ENCODE assay signal across 16 cellular contexts in genomic region chr14:82403972-82404371, GRCh38.
"Had no signal": no experiment of that assay in that cellular context is flagged by ENCODE, and none has a peak within 500 bp of the region (broad histone marks: within the 10 kb centered on the region; RNA-seq: fewer than 3 reads in every experiment).

No MANE protein-coding gene starts in this region.

- H3K4me1 Mint-ChIP-seq: activated naive CD8-positive, alpha-beta T cell treated with anti-CD3 and anti-CD28 coated beads, Interleukin-2, amount 50 U/mL, for 24 hours; naive thymus-derived CD8-positive, alpha-beta T cell; WTC11 had no signal

- H3K36me3 Mint-ChIP-seq: naive thymus-derived CD8-positive, alpha-beta T cell; WTC11 had no signal

- H3K9me3 Mint-ChIP-seq: WTC11 had no signal

- H3K27ac Mint-ChIP-seq: activated CD8-positive, alpha-beta T cell treated with anti-CD3 and anti-CD28 coated beads, Interleukin-2, amount 10 ng/mL, durations not matched to agents 7 days and 5 days; activated naive CD8-positive, alpha-beta T cell treated with anti-CD3 and anti-CD28 coated beads, Interleukin-2, amount 50 U/mL, for 24 hours; naive thymus-derived CD8-positive, alpha-beta T cell; progenitor cell of endocrine pancreas; WTC11 had no signal

- H3K4me3 ChIP-seq: ascending aorta, dorsolateral prefrontal cortex, mucosa of descending colon had no signal

- H3K36me3 ChIP-seq: ascending aorta had no signal

- H3K27ac ChIP-seq: ascending aorta, dorsolateral prefrontal cortex had no signal

- H3K27me3 Mint-ChIP-seq: activated naive CD8-positive, alpha-beta T cell treated with anti-CD3 and anti-CD28 coated beads, Interleukin-2, amount 50 U/mL, for 24 hours; naive thymus-derived CD8-positive, alpha-beta T cell; progenitor cell of endocrine pancreas had no signal

- H3K4me3 Mint-ChIP-seq: activated CD8-positive, alpha-beta T cell treated with anti-CD3 and anti-CD28 coated beads, Interleukin-2, amount 10 ng/mL, durations not matched to agents 7 days and 5 days; activated naive CD8-positive, alpha-beta T cell treated with anti-CD3 and anti-CD28 coated beads, Interleukin-2, amount 50 U/mL, for 24 hours; naive thymus-derived CD8-positive, alpha-beta T cell; WTC11 had no signal

- H3K4me1 ChIP-seq: ascending aorta had no signal

- DNase-seq: activated CD4-positive, alpha-beta T cell treated with anti-CD3 and anti-CD28 coated beads for 48 hours; activated CD8-positive, alpha-beta T cell treated with anti-CD3 and anti-CD28 coated beads, Interleukin-2, amount 10 ng/mL, durations not matched to agents 7 days and 5 days; activated naive CD4-positive, alpha-beta T cell treated with Interleukin-2 at 50 U/mL for 16 hours; activated naive CD8-positive, alpha-beta T cell treated with anti-CD3 and anti-CD28 coated beads, Interleukin-2, amount 50 U/mL, for 24 hours; dorsolateral prefrontal cortex; mammary epithelial cell; mucosa of descending colon; naive thymus-derived CD8-positive, alpha-beta T cell; nucleus accumbens; right cardiac atrium; small intestine; trophoblast cell had no signal

- ATAC-seq: activated CD8-positive, alpha-beta T cell treated with anti-CD3 and anti-CD28 coated beads, Interleukin-2, amount 10 ng/mL, durations not matched to agents 7 days and 5 days; activated naive CD8-positive, alpha-beta T cell treated with anti-CD3 and anti-CD28 coated beads, Interleukin-2, amount 50 U/mL, for 24 hours; esophagus mucosa; mucosa of descending colon; naive thymus-derived CD8-positive, alpha-beta T cell; right cardiac atrium; WTC11 had no signal

- H3K27me3 ChIP-seq: ascending aorta, dorsolateral prefrontal cortex had no signal

- H3K9me3 ChIP-seq: ascending aorta had no signal
